In the genomic region with DNA sequence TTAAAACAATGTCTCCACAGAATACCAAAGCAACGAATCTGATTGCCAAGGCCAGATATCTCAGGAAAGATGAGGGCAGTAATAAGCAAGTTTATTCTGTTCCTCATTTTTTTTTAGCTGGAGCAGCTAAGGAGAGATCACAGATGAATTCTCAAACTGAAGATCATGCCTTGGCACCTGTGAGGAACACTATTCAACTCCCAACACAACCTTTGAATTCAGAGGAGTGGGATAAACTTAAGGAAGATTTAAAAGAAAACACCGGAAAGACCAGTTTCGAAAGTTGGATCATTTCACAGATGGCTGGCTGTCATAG, we compare ENCODE assay signal across 9 cellular contexts. TPM values are rescaled to one million over a fixed set of nuclear protein-coding genes. Genes with fewer than 3 reads are reported as not detected.
A peak's percentile ranks its signal among the peaks of the same experiment; 100 is the strongest.
DNase-seq lines count a peak whose midpoint lies in the region; ATAC-seq, FAIRE-seq and TF ChIP-seq lines count a peak whose summit lies in the region.
"Had no signal": no experiment of that assay in that cellular context is flagged by ENCODE, and none has a peak within 500 bp of the region (broad histone marks: within the 10 kb centered on the region; RNA-seq: fewer than 3 reads in every experiment).

No MANE protein-coding gene starts in this region.

- peak overlapping the region; percentile 65 to 73 for H3K4me3 ChIP-seq in right atrium auricular region
- peak overlapping the region; percentile 62 for H3K4me3 ChIP-seq in K562
- peak overlapping the region; percentile 100 for H3K4me3 ChIP-seq in mesendoderm (ENCODE audit: low read length)

- H3K27me3 ChIP-seq in right atrium auricular region = no peaks in the 10 kb centered on the region
- H3K27me3 ChIP-seq in K562 (ENCODE audit: control insufficient read depth in 2 of 2, insufficient read depth in 2 of 2, low read length in 2 of 2) = no peaks in the 10 kb centered on the region
- no peaks in the 10 kb centered on the region for H3K27me3 ChIP-seq in mesendoderm (ENCODE audit: insufficient read depth, low read length, poor library complexity)

- H3K4me2 ChIP-seq in K562 (ENCODE audit: insufficient read depth, low read length) = peak overlapping the region; percentile 94
- H3K4me2 ChIP-seq in mesendoderm (ENCODE audit: low read length) = peak overlapping the region; percentile 92

- peaks cover 0 to 20% of the 10 kb centered on the region in 2 donors for H3K4me1 ChIP-seq in right atrium auricular region
- H3K4me1 ChIP-seq in K562 (replicated peaks in 1 of 2; ENCODE audit: control insufficient read depth in 2 of 2, insufficient read depth in 2 of 2, low read length in 2 of 2) = peaks cover 4 to 9% of the 10 kb centered on the region in 2 experiments; a peak in 4 of 5 replicates
- peaks cover 1% of the 10 kb centered on the region for H3K4me1 ChIP-seq in mesendoderm (ENCODE audit: control insufficient read depth, low read depth, low read length)

- peak overlapping the region; percentile 94 for H3K27ac ChIP-seq in right atrium auricular region
- H3K27ac ChIP-seq in K562 (ENCODE audit: extremely low read depth, low read depth, low read length) = peak overlapping the region; percentile 99
- no peak overlapping the region for H3K27ac ChIP-seq in mesendoderm (ENCODE audit: low read depth, low read length)

- no peak overlapping the region for H2BK15ac ChIP-seq in mesendoderm (replicated peaks; ENCODE audit: low read depth)

- H3K23ac ChIP-seq in mesendoderm (ENCODE audit: low read length) = no peak overlapping the region

- intact Hi-C loops in left cardiac atrium (cut with DNase I) = no loop called here
- intact Hi-C loops in K562 (cut with micrococcal nuclease) = loop anchor here (2.0 to 10.0 kb wide), 3 partner anchors 77 to 249 kb away; partner anchors contain the start of genes BAZ1A, FAM177A1 and SRP54

- H3K56ac ChIP-seq in mesendoderm (ENCODE audit: low read length) = peak overlapping the region; percentile 100

- no peak overlapping the region for H2BK120ac ChIP-seq in mesendoderm (ENCODE audit: low read depth, low read length)

- H3K9me1 ChIP-seq in K562 (ENCODE audit: control insufficient read depth, insufficient read depth, low read length) = no peaks in the 10 kb centered on the region

- H3K4ac ChIP-seq in mesendoderm (ENCODE audit: low read depth, low read length) = no peak overlapping the region

- H3K79me2 ChIP-seq in K562 (ENCODE audit: control insufficient read depth, insufficient read depth, low read length) (peaks cover 53% of the 10 kb centered on the region), mesendoderm (ENCODE audit: control insufficient read depth, insufficient read depth, low read length) (no peaks in the 10 kb centered on the region)

- no peak for TF ChIP-seq RAD21 in K562 (CRISPR knock-in tag; conservative IDR thresholded peaks at IDR 0.05 in 1 of 2, IDR thresholded peaks at IDR 0.05 in 1 of 2)

- peaks cover 2% of the 10 kb centered on the region for H3K79me1 ChIP-seq in mesendoderm (ENCODE audit: low read length)

- H2AFZ ChIP-seq in K562 (ENCODE audit: low read depth, low read length) = peak overlapping the region; percentile 97

- WGBS in K562 (ENCODE audit: insufficient coverage, low coverage, missing lambda C conversion rate) = 0% methylated on average over 3 of the region's 3 CpGs
- no CpG with 5 or more reads among the region's 3 CpGs for WGBS in mesendoderm (ENCODE audit: extremely low coverage, insufficient coverage, low lambda C conversion rate)

- CTCF ChIA-PET in K562 (lab: Yijun Ruan, JAX; ENCODE audit: low intra/inter-chr PET ratio) = no interaction called here

- no peak for DNase-seq in right atrium auricular region (ENCODE audit: low spot score)
- no peak for DNase-seq in left cardiac atrium
- DNase-seq in K562 (ENCODE audit: extremely low read depth in 1 of 4, low spot score in 3 of 4) = no peak
- no peak for DNase-seq in mesendoderm
- no peak for DNase-seq in NCI-H774 (lab: John Stamatoyannopoulos, UW)
- DNase-seq in effector CD4-positive, alpha-beta T cell = no peak
- no peak for DNase-seq in RCC 7860 (ENCODE audit: low spot score)
- DNase-seq in D341Med (ENCODE audit: low spot score) = no peak
- DNase-seq: NCI-H1048 had no signal

- BruUV-seq in K562 (replicated peaks; lab: Mats Ljungman, UMichigan) = no TSS peak

- TF ChIP-seq CTCF in right atrium auricular region (IDR thresholded peaks at IDR 0.05) = no peak
- no peak for TF ChIP-seq CTCF in K562 (IDR thresholded peaks at IDR 0.05 in 2 of 3, conservative IDR thresholded peaks at IDR 0.05 in 1 of 3; ENCODE audit: insufficient read depth in 2 of 3, low read depth in 1 of 3, low read length in 3 of 3)

- TF ChIP-seq POLR2A in K562 (conservative IDR thresholded peaks at IDR 0.05) = no peak

- H2AK5ac ChIP-seq in mesendoderm (ENCODE audit: low read length) = no peak overlapping the region

- POLR2A ChIA-PET in K562 (lab: Yijun Ruan, JAX) = interaction anchor here (1.9 kb wide), 1 partner anchor 9 kb away, joined by 10 read pairs; no protein-coding TSS in a partner anchor

- TF ChIP-seq EP300 in K562 (IDR thresholded peaks at IDR 0.05; ENCODE audit: low read length) = no peak

- H3K36me3 ChIP-seq in right atrium auricular region = no peaks in the 10 kb centered on the region
- peaks cover 17% of the 10 kb centered on the region; the same call in 2 of the 3 replicates for H3K36me3 ChIP-seq in K562 (ENCODE audit: control insufficient read depth, insufficient read depth, low read length)
- H3K36me3 ChIP-seq in mesendoderm (ENCODE audit: control insufficient read depth, insufficient read depth, low read length) = no peaks in the 10 kb centered on the region

- in situ Hi-C loops in K562 (cut with MboI) = no loop called here

- ATAC-seq in left cardiac atrium = no peak
- no peak for ATAC-seq in K562

- FAIRE-seq in K562 (lab: Jason Lieb, UNC) = peak; percentile 57
- FAIRE-seq in RCC 7860 (lab: Jason Lieb, UNC) = no peak

- H2BK5ac ChIP-seq in mesendoderm (ENCODE audit: low read length) = no peak overlapping the region

- H4K8ac ChIP-seq in mesendoderm (ENCODE audit: low read depth, low read length) = no peak overlapping the region

- H4K20me1 ChIP-seq in K562 (replicated peaks; ENCODE audit: control insufficient read depth, insufficient read depth, low read length) = no peaks in the 10 kb centered on the region

- H3K18ac ChIP-seq in mesendoderm (ENCODE audit: low read length) = no peak overlapping the region

- no peaks in the 10 kb centered on the region for H3K9me3 ChIP-seq in right atrium auricular region
- H3K9me3 ChIP-seq in K562 (replicated peaks; ENCODE audit: control insufficient read depth, insufficient read depth, low read depth, low read length) = no peaks in the 10 kb centered on the region

- no peak overlapping the region for H4K5ac ChIP-seq in mesendoderm (ENCODE audit: low read length)

- H3K9ac ChIP-seq in K562 (ENCODE audit: insufficient read depth in 1 of 2, low read depth in 2 of 2, low read length in 2 of 2) = peak overlapping the region; percentile 94 to 96; a peak in 3 of 4 replicates
- peak overlapping the region; percentile 99 for H3K9ac ChIP-seq in mesendoderm (ENCODE audit: low read length)

TF ChIP-seq in K562, 482 proteins besides CTCF, POLR2A, EP300 and RAD21 (continues in another document):
- no peak for TF ChIP-seq KDM1A (IDR thresholded peaks at IDR 0.05)

RNA-seq across cellular contexts. Expression of gene PRORP, which starts 1.0 kb away (rescaled TPM):
- 10 to 100 TPM; 12.6 to 21.5 TPM for total RNA-seq in right atrium auricular region
- total RNA-seq in left cardiac atrium = 10 to 100 TPM; 17.1 to 20.0 TPM
- total RNA-seq in K562 (2011; cell fraction: chromatin; rRNA removed; ENCODE audit: low replicate concordance) = 29.5 and 45.8 TPM in 2 replicates
- total RNA-seq in K562 (2011; cell fraction: nucleolus; rRNA removed) = 17.3 and 18.7 TPM in 2 replicates
- total RNA-seq in K562 (2011; cell fraction: nucleoplasm; rRNA removed) = 23.2 and 27.3 TPM in 2 replicates
- total RNA-seq in K562 (2014; rRNA removed) = 21.9 and 23.1 TPM in 2 replicates
- total RNA-seq in K562 (2014; rRNA removed; fragmentation: Illumina TruSeq; extraction: Trizol) = 34.7 and 42.1 TPM in 2 replicates
- total RNA-seq in K562 (2015; rRNA removed; fragmentation: Illumina TruSeq; extraction: Trizol) = 36.2 and 37.0 TPM in 2 replicates
- total RNA-seq in K562 (2021) = 28.9 and 29.5 TPM in 2 replicates
- 31.1 and 40.2 TPM in 2 replicates for polyA plus RNA-seq in K562 (2011; rRNA removed)
- polyA plus RNA-seq in K562 (2011; cell fraction: cytosol; rRNA removed) = 18.8 and 20.3 TPM in 2 replicates
- 23.2 and 23.8 TPM in 2 replicates for polyA plus RNA-seq in K562 (2011; cell fraction: nucleus; rRNA removed)
- polyA plus RNA-seq in K562 (2012) = 20.6 and 27.6 TPM in 2 replicates
- 31.0 and 45.9 TPM in 2 replicates for polyA plus RNA-seq in K562 (2014; fragmentation: Illumina TruSeq; extraction: Trizol)
- polyA plus RNA-seq in K562 (2014; fragmentation: Nextera tagmentation; extraction: Ambion mirVana) = 10 to 100 TPM; 36.5 to 48.7 TPM
- 24.6 and 28.1 TPM in 2 replicates for polyA plus RNA-seq in K562 (2014; rRNA removed)
- polyA minus RNA-seq in K562 (2011; rRNA and poly(A)+ RNA removed) = 50.1 and 52.3 TPM in 2 replicates
- polyA minus RNA-seq in K562 (2011; cell fraction: cytosol; rRNA and poly(A)+ RNA removed) = 13.4 and 15.4 TPM in 2 replicates
- polyA minus RNA-seq in K562 (2011; cell fraction: nucleus; rRNA and poly(A)+ RNA removed) = 14.8 and 25.3 TPM in 2 replicates
- polyA plus RNA-seq in mesendoderm (2013, experiment 1 of 2) = 42.4 TPM
- 42.3 TPM for polyA plus RNA-seq in mesendoderm (2013, experiment 2 of 2)

RNA-seq across cellular contexts. Expression of gene PPP2R3C, which starts 1.6 kb away (rescaled TPM):
- total RNA-seq in right atrium auricular region (10 to 100 TPM; 14.7 to 27.8 TPM), left cardiac atrium (10 to 100 TPM; 24.4 to 24.6 TPM), K562 (2014; rRNA removed) (22.7 and 28.9 TPM in 2 replicates), K562 (2014; rRNA removed; fragmentation: Illumina TruSeq; extraction: Trizol) (24.0 and 24.7 TPM in 2 replicates), K562 (2015; rRNA removed; fragmentation: Illumina TruSeq; extraction: Trizol) (17.9 and 21.3 TPM in 2 replicates), K562 (2021) (15.3 and 18.0 TPM in 2 replicates)
- 14.8 and 29.4 TPM in 2 replicates for total RNA-seq in K562 (2011; cell fraction: chromatin; rRNA removed; ENCODE audit: low replicate concordance)
- 11.2 and 11.7 TPM in 2 replicates for total RNA-seq in K562 (2011; cell fraction: nucleolus; rRNA removed)
- total RNA-seq in K562 (2011; cell fraction: nucleoplasm; rRNA removed) = 18.0 and 26.2 TPM in 2 replicates
- polyA plus RNA-seq in K562 (2011; rRNA removed) (16.1 and 22.7 TPM in 2 replicates), K562 (2014; fragmentation: Illumina TruSeq; extraction: Trizol) (17.4 and 17.9 TPM in 2 replicates), K562 (2014; fragmentation: Nextera tagmentation; extraction: Ambion mirVana) (10 to 100 TPM; 41.9 to 43.3 TPM), K562 (2014; rRNA removed) (14.7 and 17.2 TPM in 2 replicates)
- 3.3 and 4.4 TPM in 2 replicates for polyA plus RNA-seq in K562 (2011; cell fraction: cytosol; rRNA removed)
- 7.9 and 13.4 TPM in 2 replicates for polyA plus RNA-seq in K562 (2011; cell fraction: nucleus; rRNA removed)
- polyA plus RNA-seq in K562 (2012) = 22.4 and 29.6 TPM in 2 replicates
- 13.0 and 13.7 TPM in 2 replicates for polyA minus RNA-seq in K562 (2011; rRNA and poly(A)+ RNA removed)
- 4.6 and 5.6 TPM in 2 replicates for polyA minus RNA-seq in K562 (2011; cell fraction: cytosol; rRNA and poly(A)+ RNA removed)
- polyA minus RNA-seq in K562 (2011; cell fraction: nucleus; rRNA and poly(A)+ RNA removed) = 4.7 and 6.2 TPM in 2 replicates
- polyA plus RNA-seq in mesendoderm (2013, experiment 1 of 2) = 41.4 TPM
- polyA plus RNA-seq in mesendoderm (2013, experiment 2 of 2) = 40.6 TPM
